28 cellular contexts compared by ENCODE assay signal in the genomic region with DNA sequence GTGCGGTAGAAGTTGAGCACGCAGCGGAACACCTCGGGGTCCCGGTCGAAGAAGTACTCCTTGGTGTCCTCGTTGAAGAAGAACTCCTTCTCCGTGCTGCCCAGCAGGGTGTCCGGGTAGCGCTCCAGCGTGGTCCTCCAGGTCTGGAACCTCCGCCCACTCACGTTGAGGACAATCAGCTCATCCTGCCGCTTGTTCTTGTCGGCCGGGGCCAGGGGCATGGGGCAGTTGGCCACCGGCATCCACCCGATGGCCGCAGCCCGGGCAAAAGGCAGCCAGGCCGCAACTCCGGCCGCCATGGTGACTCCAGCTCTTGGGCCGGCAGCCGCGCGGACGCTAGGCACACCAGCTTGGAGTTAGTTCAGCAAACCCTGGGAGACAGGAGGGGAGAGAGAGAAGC. TPM values are rescaled to one million over a fixed set of nuclear protein-coding genes. Genes with fewer than 3 reads are reported as not detected.
"Had no signal": no experiment of that assay in that cellular context is flagged by ENCODE, and none has a peak within 500 bp of the region (broad histone marks: within the 10 kb centered on the region; RNA-seq: fewer than 3 reads in every experiment).

No MANE protein-coding gene starts in this region.

- H3K27ac ChIP-seq: coronary artery, epithelial cell of prostate, foreskin keratinocyte, gastrocnemius medialis, heart left ventricle had no signal

- H3K4me1 ChIP-seq: foreskin keratinocyte had no signal

- ATAC-seq: effector memory CD8-positive, alpha-beta T cell; esophagus mucosa; foreskin keratinocyte; gastrocnemius medialis; gastroesophageal sphincter; heart left ventricle had no signal

- H3K9me3 ChIP-seq: esophagus muscularis mucosa, gastrocnemius medialis, gastroesophageal sphincter, heart left ventricle had no signal

- H3K27me3 ChIP-seq: dorsolateral prefrontal cortex, esophagus muscularis mucosa, gastrocnemius medialis, gastroesophageal sphincter had no signal

- FAIRE-seq: colon, endometrium, endothelial cell of umbilical vein, frontal cortex had no signal

- H3K4me3 ChIP-seq: coronary artery, esophagus muscularis mucosa, gastrocnemius medialis, gastroesophageal sphincter, heart left ventricle had no signal

- DNase-seq: cerebellar nuclear complex; cortex of kidney; dermis blood vessel endothelial cell; dorsolateral prefrontal cortex; effector CD4-positive, alpha-beta T cell; effector CD8-positive, alpha-beta T cell; effector memory CD4-positive, alpha-beta T cell; effector memory CD8-positive, alpha-beta T cell; endodermal cell; erythroblast; foreskin fibroblast; foreskin keratinocyte; foreskin melanocyte; gastrocnemius medialis; glutamatergic neuron; head of caudate nucleus; heart left ventricle had no signal

RNA-seq across cellular contexts. Expression of a gene that starts 7.0 kb away (rescaled TPM):
- total RNA-seq: endothelial cell of umbilical vein, epithelial cell of proximal tubule, glomerular endothelial cell had no signal
